In the genomic region with DNA sequence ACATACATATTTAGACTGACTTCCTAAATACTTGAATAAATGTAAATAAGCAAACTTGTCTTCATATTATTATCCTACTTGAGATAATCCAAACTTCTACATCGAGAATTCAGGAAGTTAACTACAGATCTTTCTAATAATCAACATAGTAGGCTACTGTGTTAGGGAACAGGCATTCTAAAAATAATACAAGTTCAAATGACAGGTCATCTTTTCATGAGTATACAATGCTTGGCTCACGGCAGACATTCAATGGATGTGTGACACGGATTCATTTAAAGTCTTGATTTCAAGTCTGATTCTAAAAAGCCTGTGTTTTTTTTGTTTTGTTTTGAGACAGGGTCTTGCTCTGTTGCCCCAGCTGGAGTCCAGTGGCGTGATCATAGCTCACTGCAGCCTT, we compare ENCODE assay signal across 26 cellular contexts.
A peak's percentile ranks its signal among the peaks of the same experiment; 100 is the strongest.
DNase-seq lines count a peak whose midpoint lies in the region; ATAC-seq, FAIRE-seq and TF ChIP-seq lines count a peak whose summit lies in the region.
"Had no signal": no experiment of that assay in that cellular context is flagged by ENCODE, and none has a peak within 500 bp of the region (broad histone marks: within the 10 kb centered on the region; RNA-seq: fewer than 3 reads in every experiment).

No MANE protein-coding gene starts in this region.

- intact Hi-C loops in HepG2 (cut with micrococcal nuclease; ENCODE audit: unreplicated experiment) = no loop called here
- intact Hi-C loops in right lobe of liver (cut with DNase I) = no loop called here
- intact Hi-C loops in psoas muscle (cut with DNase I) = no loop called here

- H3K9me3 Mint-ChIP-seq in neural crest cell = no peaks in the 10 kb centered on the region
- H3K9me3 Mint-ChIP-seq: CD14-positive monocyte; CD4-positive, alpha-beta memory T cell; CD4-positive, CD25-positive, alpha-beta regulatory T cell; CD8-positive, alpha-beta memory T cell had no signal

- no peak overlapping the region for H3K9ac ChIP-seq in HepG2 (ENCODE audit: insufficient read depth, low read depth, low read length)
- H3K9ac ChIP-seq: BLaER1 had no signal

- POLR2A ChIA-PET in HepG2 (lab: Yijun Ruan, JAX) = no interaction called here

- no peaks in the 10 kb centered on the region for H3K9me3 ChIP-seq in HepG2 (ENCODE audit: low read length)
- no peaks in the 10 kb centered on the region for H3K9me3 ChIP-seq in right lobe of liver
- no peaks in the 10 kb centered on the region for H3K9me3 ChIP-seq in psoas muscle
- H3K9me3 ChIP-seq: A549, BE2C, BLaER1 had no signal

- H3K36me3 ChIP-seq in HepG2 (replicated peaks in 1 of 2; ENCODE audit: control insufficient read depth in 1 of 2, insufficient read depth in 2 of 2, low read length in 2 of 2) (peaks cover 3 to 54% of the 10 kb centered on the region in 2 experiments), right lobe of liver (peaks cover 0 to 25% (median 5%) of the 10 kb centered on the region in 4 donors), psoas muscle (ENCODE audit: insufficient read depth in 1 of 2, low read depth in 1 of 2) (peaks cover 7 to 92% of the 10 kb centered on the region in 2 donors)
- H3K36me3 ChIP-seq: BE2C had no signal

- H3K27ac ChIP-seq in HepG2 (ENCODE audit: extremely low read length, insufficient read depth, low read length) = no peak overlapping the region
- H3K27ac ChIP-seq in right lobe of liver = no peak overlapping the region
- H3K27ac ChIP-seq in psoas muscle = peak overlapping the region; percentile 14
- H3K27ac ChIP-seq: 22Rv1, A549, BLaER1 had no signal

- H3K4me1 Mint-ChIP-seq in neural crest cell = peaks cover 43% of the 10 kb centered on the region

- 95% methylated on average over 4 of the region's 4 CpGs for WGBS in HepG2 (ENCODE audit: low lambda C conversion rate)
- 80% methylated on average over 4 of the region's 4 CpGs for WGBS in right lobe of liver (ENCODE audit: insufficient coverage, low coverage, low lambda C conversion rate, missing lambda C conversion rate)
- 53 to 59% (median 54%) methylated on average over 4 of the region's 4 CpGs for WGBS in psoas muscle, 3 donors

- ATAC-seq in HepG2 (no peak), right lobe of liver (no peak), psoas muscle (peak in 2 of 4 donors; percentile 69 to 70)
- ATAC-seq: A549 had no signal

- BruUV-seq in HepG2 (replicated peaks; lab: Mats Ljungman, UMichigan) = no TSS peak

- DNase-seq in HepG2 (ENCODE audit: low spot score) (no peak), right lobe of liver (no peak), neural crest cell (ENCODE audit: low read depth, low spot score) (no peak), psoas muscle (no peak), MV-4-11 (lab: John Stamatoyannopoulos, UW) (no peak), dermis blood vessel endothelial cell (no peak)
- DNase-seq in activated CD8-positive, alpha-beta memory T cell treated with anti-CD3 and anti-CD28 coated beads for 24 hours = no peak
- DNase-seq: BE2C; C1 segment of cervical spinal cord; CD4-positive, alpha-beta memory T cell; CD4-positive, CD25-positive, alpha-beta regulatory T cell; CD8-positive, alpha-beta memory T cell; COR-L47; DMS 273 treated with DMSO at 0.1 percent for 48 hours; DMS153; DMS53; DMS79; DND-41; EL; GF-D8 had no signal

- in situ Hi-C loops in HepG2 (cut with HindIII; ENCODE audit: extremely low pct_ligation_motif_present, low pct_unique_long_range_greater_than_20kb) = no loop called here

- no peaks in the 10 kb centered on the region for H3K4me1 ChIP-seq in HepG2 (ENCODE audit: insufficient read depth, low read length)
- H3K4me1 ChIP-seq in right lobe of liver = no peaks in the 10 kb centered on the region
- H3K4me1 ChIP-seq in psoas muscle = peaks cover 5% of the 10 kb centered on the region
- H3K4me1 ChIP-seq: A549, BLaER1 had no signal

- no peaks in the 10 kb centered on the region for H3K27me3 Mint-ChIP-seq in neural crest cell (ENCODE audit: low read depth)
- H3K27me3 Mint-ChIP-seq: CD4-positive, alpha-beta memory T cell; CD4-positive, CD25-positive, alpha-beta regulatory T cell; CD8-positive, alpha-beta memory T cell had no signal

- H3K36me3 Mint-ChIP-seq in neural crest cell (ENCODE audit: low read depth) = peaks cover 9% of the 10 kb centered on the region

- TF ChIP-seq POLR2A in HepG2 (IDR thresholded peaks at IDR 0.05; ENCODE audit: insufficient read depth in 1 of 2, low read depth in 2 of 2, low read length in 2 of 2) (no peak), right lobe of liver (IDR thresholded peaks at IDR 0.05) (no peak)

- H3K4me3 Mint-ChIP-seq in neural crest cell = no peak overlapping the region
- H3K4me3 Mint-ChIP-seq: CD14-positive monocyte; CD4-positive, alpha-beta memory T cell; CD8-positive, alpha-beta memory T cell had no signal

- no peak for FAIRE-seq in HepG2 (lab: Jason Lieb, UNC)
- FAIRE-seq: A549, GM12891, GM19239 had no signal

- TF ChIP-seq CTCF in HepG2 (CRISPR knock-in tag; IDR thresholded peaks at IDR 0.05) (no peak), right lobe of liver (IDR thresholded peaks at IDR 0.05) (no peak), neural crest cell (conservative IDR thresholded peaks at IDR 0.05) (no peak), psoas muscle (IDR thresholded peaks at IDR 0.05) (no peak)

- TF ChIP-seq EP300 in HepG2 (IDR thresholded peaks at IDR 0.05; ENCODE audit: low read depth in 2 of 2, low read length in 2 of 2) (no peak), HepG2 (CRISPR knock-in tag; IDR thresholded peaks at IDR 0.05; ENCODE audit: borderline replicate concordance) (no peak)

- peak overlapping the region; percentile 45 for H3K27ac Mint-ChIP-seq in neural crest cell (ENCODE audit: unreplicated experiment)
- H3K27ac Mint-ChIP-seq: CD14-positive monocyte; CD4-positive, alpha-beta memory T cell; CD4-positive, CD25-positive, alpha-beta regulatory T cell; CD8-positive, alpha-beta memory T cell had no signal

- H4K20me1 ChIP-seq in HepG2 (ENCODE audit: insufficient read depth, low read length) = no peaks in the 10 kb centered on the region
- H4K20me1 ChIP-seq: BLaER1 had no signal

- H3K27me3 ChIP-seq in HepG2 (ENCODE audit: control insufficient read depth in 1 of 2, insufficient read depth in 2 of 2, low read length in 2 of 2) (no peaks in the 10 kb centered on the region), right lobe of liver (no peaks in the 10 kb centered on the region), psoas muscle (ENCODE audit: insufficient read depth in 3 of 3, low read length in 2 of 3) (no peaks in the 10 kb centered on the region)
- H3K27me3 ChIP-seq: BE2C, BLaER1 had no signal

- no peak overlapping the region for H2AFZ ChIP-seq in HepG2 (ENCODE audit: low read length)

- H3K79me2 ChIP-seq in HepG2 (ENCODE audit: insufficient read depth, low read length) = no peaks in the 10 kb centered on the region

- TF ChIP-seq RAD21 in HepG2 (CRISPR knock-in tag; IDR thresholded peaks at IDR 0.05) = no peak

- CTCF ChIA-PET in HepG2 (lab: Yijun Ruan, JAX; ENCODE audit: low intra/inter-chr PET ratio, low total read pairs) = no interaction called here

- H3K4me3 ChIP-seq in HepG2 (replicated peaks in 1 of 3; ENCODE audit: insufficient read depth in 1 of 3, low read depth in 2 of 3, low read length in 3 of 3) (no peak overlapping the region), right lobe of liver (no peak overlapping the region), psoas muscle (no peak overlapping the region)
- H3K4me3 ChIP-seq: A549, BLaER1 had no signal

- H3K4me2 ChIP-seq in HepG2 (ENCODE audit: low read depth, low read length) = no peak overlapping the region
- H3K4me2 ChIP-seq: A549, BLaER1 had no signal

TF ChIP-seq in HepG2, 621 proteins besides CTCF, POLR2A, EP300 and RAD21:
- TF ChIP-seq PPARG (CRISPR knock-in tag; conservative IDR thresholded peaks at IDR 0.05) (no peak), XRCC5 (optimal IDR thresholded peaks at IDR 0.05; ENCODE audit: low read length) (no peak), ZNF121 (CRISPR knock-in tag; IDR thresholded peaks at IDR 0.05) (peak; percentile 43; the same call in 1 of the 2 replicates), ZNF530 (CRISPR knock-in tag; IDR thresholded peaks at IDR 0.05; ENCODE audit: low read depth) (no peak), SAP130 (CRISPR knock-in tag; IDR thresholded peaks at IDR 0.05; ENCODE audit: low read depth) (no peak)
- TF ChIP-seq, protein P1, sequence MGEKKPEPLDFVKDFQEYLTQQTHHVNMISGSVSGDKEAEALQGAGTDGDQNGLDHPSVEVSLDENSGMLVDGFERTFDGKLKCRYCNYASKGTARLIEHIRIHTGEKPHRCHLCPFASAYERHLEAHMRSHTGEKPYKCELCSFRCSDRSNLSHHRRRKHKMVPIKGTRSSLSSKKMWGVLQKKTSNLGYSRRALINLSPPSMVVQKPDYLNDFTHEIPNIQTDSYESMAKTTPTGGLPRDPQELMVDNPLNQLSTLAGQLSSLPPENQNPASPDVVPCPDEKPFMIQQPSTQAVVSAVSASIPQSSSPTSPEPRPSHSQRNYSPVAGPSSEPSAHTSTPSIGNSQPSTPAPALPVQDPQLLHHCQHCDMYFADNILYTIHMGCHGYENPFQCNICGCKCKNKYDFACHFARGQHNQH (CRISPR knock-in tag; IDR thresholded peaks at IDR 0.05) = no peak
